9 cellular contexts compared by ENCODE assay signal in genomic region chr21:16535100-16535418, GRCh38.
DNase-seq lines count a peak whose midpoint lies in the region; ATAC-seq and TF ChIP-seq lines count a peak whose summit lies in the region.
"Had no signal": no experiment of that assay in that cellular context is flagged by ENCODE, and none has a peak within 500 bp of the region (broad histone marks: within the 10 kb centered on the region; RNA-seq: fewer than 3 reads in every experiment).

No MANE protein-coding gene starts in this region.

- H3K4me3 ChIP-seq in cardiac fibroblast (replicated peaks in 1 of 2; ENCODE audit: low read depth in 2 of 2, low read length in 2 of 2) (peak overlapping the region; percentile 6 to 49), upper lobe of left lung (peak overlapping the region in 3 of 4 donors; percentile 9 to 47 (median 46))
- H3K4me3 ChIP-seq: HAP-1 had no signal

- H3K9me3 Mint-ChIP-seq in natural killer cell = peaks cover 10 to 18% of the 10 kb centered on the region in 2 donors

- no peaks in the 10 kb centered on the region for H3K27me3 ChIP-seq in upper lobe of left lung

- intact Hi-C loops in natural killer cell (cut with micrococcal nuclease) = no loop called here

- DNase-seq in NCI-H1092 treated with DMSO at 0.1 percent for 48 hours (lab: John Stamatoyannopoulos, UW) = peak; percentile 83
- peak; percentile 93 to 96 for DNase-seq in cardiac fibroblast (ENCODE audit: low read depth in 2 of 2)
- peak; percentile 92 for DNase-seq in left lobe of liver (ENCODE audit: low spot score)
- DNase-seq in upper lobe of left lung = peak in 1 of 2 donors; percentile 65
- DNase-seq in activated effector memory CD4-positive, alpha-beta T cell treated with Interleukin-2 at 50 U/mL for 16 hours = no peak
- no peak for DNase-seq in natural killer cell

- H3K36me3 Mint-ChIP-seq in natural killer cell = peaks cover 21% of the 10 kb centered on the region

- no peak overlapping the region for H3K27ac Mint-ChIP-seq in natural killer cell

- no peak for TF ChIP-seq EP300 in upper lobe of left lung (IDR thresholded peaks at IDR 0.05)

- H3K4me1 Mint-ChIP-seq in natural killer cell = no peaks in the 10 kb centered on the region

- no peak overlapping the region for H3K4me3 Mint-ChIP-seq in natural killer cell

- H3K4me1 ChIP-seq in upper lobe of left lung = peaks cover 0 to 8% (median 0%) of the 10 kb centered on the region in 4 donors
- H3K4me1 ChIP-seq: parathyroid adenoma had no signal

- H3K27me3 Mint-ChIP-seq in natural killer cell (ENCODE audit: low read depth in 2 of 2) = no peaks in the 10 kb centered on the region

- H3K36me3 ChIP-seq in upper lobe of left lung = no peaks in the 10 kb centered on the region
- H3K36me3 ChIP-seq: HAP-1 had no signal

- TF ChIP-seq CTCF in cardiac fibroblast (IDR thresholded peaks at IDR 0.05; ENCODE audit: low read depth, low read length) (no peak), upper lobe of left lung (IDR thresholded peaks at IDR 0.05) (no peak), natural killer cell (IDR thresholded peaks at IDR 0.05) (no peak)

- no peaks in the 10 kb centered on the region for H3K9me3 ChIP-seq in upper lobe of left lung
- H3K9me3 ChIP-seq: HAP-1 had no signal

- H3K27ac ChIP-seq in upper lobe of left lung = peak overlapping the region; percentile 46 to 79 (median 66)
- H3K27ac ChIP-seq: parathyroid adenoma had no signal

- peak; percentile 79 for ATAC-seq in left lobe of liver
- peak in 1 of 2 donors; percentile 69 for ATAC-seq in upper lobe of left lung (ENCODE audit: low FRiP score in 2 of 2)
- ATAC-seq in HG03108 (IDR thresholded peaks at IDR 0.05; ENCODE audit: unreplicated experiment) = no peak
- no peak for ATAC-seq in natural killer cell

- 46 to 47% methylated on average over 6 of the region's 6 CpGs for WGBS in upper lobe of left lung, 2 donors

- no peak for TF ChIP-seq POLR2A in upper lobe of left lung (IDR thresholded peaks at IDR 0.05)

Comparison
In these comparisons a context has a peak if more than half of its experiments do, and no peak if none do; other contexts are left out.
1. DNase-seq: peak in NCI-H1092 treated with DMSO at 0.1 percent for 48 hours (single experiment), cardiac fibroblast (2 of 2) and left lobe of liver (single experiment); none in activated effector memory CD4-positive, alpha-beta T cell treated with Interleukin-2 at 50 U/mL for 16 hours (single experiment) and natural killer cell (single experiment).